ENCODE assay signal across 14 cellular contexts in the genomic region with DNA sequence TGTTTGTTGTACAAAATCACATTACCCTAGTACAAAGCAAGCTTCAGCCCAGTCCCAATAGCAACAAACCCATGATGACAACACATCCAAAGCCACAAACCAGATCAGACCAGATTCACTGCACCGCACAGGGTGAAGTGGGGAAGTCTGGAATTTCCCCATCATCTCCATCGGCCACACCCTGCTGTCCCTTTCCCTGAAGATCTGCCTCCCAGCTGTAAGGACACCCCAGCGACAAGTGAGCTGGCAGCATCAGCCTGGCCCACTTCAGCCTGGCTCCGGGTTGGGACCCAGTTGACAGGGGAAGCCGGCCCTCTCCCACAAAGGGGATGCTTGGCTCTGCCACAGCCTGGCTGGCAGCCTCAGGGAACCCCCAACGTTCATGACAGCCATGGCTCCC.
DNase-seq lines count a peak whose midpoint lies in the region; ATAC-seq lines count a peak whose summit lies in the region.
"Had no signal": no experiment of that assay in that cellular context is flagged by ENCODE, and none has a peak within 500 bp of the region (broad histone marks: within the 10 kb centered on the region; RNA-seq: fewer than 3 reads in every experiment).

No MANE protein-coding gene starts in this region.

- intact Hi-C loops in dendritic cell treated with granulocyte-macrophage colony-stimulating factor and Interleukin-4, amounts not matched to agents 40 ng/mL and 50 ng/mL, for 4 days (cut with micrococcal nuclease), result no loop called here
- intact Hi-C loops in activated naive CD4-positive, alpha-beta T cell treated with anti-CD3 and anti-CD28 coated beads for 36 hours (cut with micrococcal nuclease), result no loop called here

- H3K27me3 Mint-ChIP-seq in dendritic cell treated with granulocyte-macrophage colony-stimulating factor and Interleukin-4, amounts not matched to agents 40 ng/mL and 50 ng/mL, for 4 days, result no peaks in the 10 kb centered on the region
- no peaks in the 10 kb centered on the region for H3K27me3 Mint-ChIP-seq in activated naive CD4-positive, alpha-beta T cell treated with anti-CD3 and anti-CD28 coated beads for 36 hours (ENCODE audit: low read depth)

- H3K27ac Mint-ChIP-seq in dendritic cell treated with granulocyte-macrophage colony-stimulating factor and Interleukin-4, amounts not matched to agents 40 ng/mL and 50 ng/mL, for 4 days, result peak overlapping the region; percentile 47
- no peak overlapping the region for H3K27ac Mint-ChIP-seq in activated naive CD4-positive, alpha-beta T cell treated with anti-CD3 and anti-CD28 coated beads for 36 hours
- H3K27ac Mint-ChIP-seq: activated T-helper 2 cell treated with anti-CD3 and anti-CD28 coated beads, Interferon-gamma antibody, Interleukin-2, Interleukin-4, amounts not matched to agents 10 μg/mL and 5 μg/mL and 100 μg/mL, durations not matched to agents 14 hours and 24 hours and 36 hours; CD4-positive, CD25-positive, alpha-beta regulatory T cell had no signal

- no peak for ATAC-seq in GM21786 (IDR thresholded peaks at IDR 0.05; ENCODE audit: unreplicated experiment)
- ATAC-seq in activated CD4-positive, CD25-positive, alpha-beta regulatory T cell treated with anti-CD3 and anti-CD28 coated beads, Interleukin-2, amount 50 U/mL, for 24 hours, result no peak

- CTCF ChIA-PET in activated naive CD4-positive, alpha-beta T cell treated with anti-CD3 and anti-CD28 coated beads for 36 hours (lab: Charles Lee), result interaction anchor here (1.3 to 1.4 kb wide), 2 partner anchors 9 to 37 kb away, joined by 3 read pairs; no protein-coding TSS in a partner anchor

- H3K9me3 Mint-ChIP-seq in dendritic cell treated with granulocyte-macrophage colony-stimulating factor and Interleukin-4, amounts not matched to agents 40 ng/mL and 50 ng/mL, for 4 days, result no peaks in the 10 kb centered on the region
- H3K9me3 Mint-ChIP-seq in activated naive CD4-positive, alpha-beta T cell treated with anti-CD3 and anti-CD28 coated beads for 36 hours, result no peaks in the 10 kb centered on the region
- H3K9me3 Mint-ChIP-seq: activated T-helper 2 cell treated with anti-CD3 and anti-CD28 coated beads, Interferon-gamma antibody, Interleukin-2, Interleukin-4, amounts not matched to agents 10 μg/mL and 5 μg/mL and 100 μg/mL, durations not matched to agents 14 hours and 24 hours and 36 hours; neural progenitor cell had no signal

- H3K36me3 Mint-ChIP-seq in dendritic cell treated with granulocyte-macrophage colony-stimulating factor and Interleukin-4, amounts not matched to agents 40 ng/mL and 50 ng/mL, for 4 days (ENCODE audit: low read depth), result no peaks in the 10 kb centered on the region
- no peaks in the 10 kb centered on the region for H3K36me3 Mint-ChIP-seq in activated naive CD4-positive, alpha-beta T cell treated with anti-CD3 and anti-CD28 coated beads for 36 hours (ENCODE audit: low read depth)
- H3K36me3 Mint-ChIP-seq: CD4-positive, CD25-positive, alpha-beta regulatory T cell; neural progenitor cell had no signal

- peaks cover 21% of the 10 kb centered on the region for H3K4me1 Mint-ChIP-seq in dendritic cell treated with granulocyte-macrophage colony-stimulating factor and Interleukin-4, amounts not matched to agents 40 ng/mL and 50 ng/mL, for 4 days (ENCODE audit: low read depth)
- no peaks in the 10 kb centered on the region for H3K4me1 Mint-ChIP-seq in activated naive CD4-positive, alpha-beta T cell treated with anti-CD3 and anti-CD28 coated beads for 36 hours (ENCODE audit: low read depth)
- H3K4me1 Mint-ChIP-seq: CD4-positive, CD25-positive, alpha-beta regulatory T cell had no signal

- no peak overlapping the region for H3K4me3 Mint-ChIP-seq in dendritic cell treated with granulocyte-macrophage colony-stimulating factor and Interleukin-4, amounts not matched to agents 40 ng/mL and 50 ng/mL, for 4 days
- H3K4me3 Mint-ChIP-seq in activated naive CD4-positive, alpha-beta T cell treated with anti-CD3 and anti-CD28 coated beads for 36 hours, result no peak overlapping the region
- H3K4me3 Mint-ChIP-seq: CD4-positive, CD25-positive, alpha-beta regulatory T cell; neural progenitor cell had no signal

- DNase-seq in Daoy (ENCODE audit: low read depth) (peak; percentile 67), HT1080 (ENCODE audit: low read depth) (peak; percentile 46), myocyte (ENCODE audit: low read depth) (peak; percentile 46), T1000 (lab: John Stamatoyannopoulos, UW) (no peak)
- no peak for DNase-seq in activated naive CD4-positive, alpha-beta T cell treated with anti-CD3 and anti-CD28 coated beads for 36 hours
- DNase-seq: activated CD4-positive, alpha-beta T cell treated with anti-CD3 and anti-CD28 coated beads, Interleukin-2, amount 50 U/mL, for 4 hours; CD4-positive, CD25-positive, alpha-beta regulatory T cell; kidney; testis had no signal

Comparison
In these comparisons a context has a peak if more than half of its experiments do, and no peak if none do; other contexts are left out.
1. DNase-seq: peak in Daoy (single experiment), HT1080 (single experiment) and myocyte (single experiment); none in activated naive CD4-positive, alpha-beta T cell treated with anti-CD3 and anti-CD28 coated beads for 36 hours (single experiment) and T1000 (single experiment).